ENCODE assay signal across 32 cellular contexts in the genomic region with DNA sequence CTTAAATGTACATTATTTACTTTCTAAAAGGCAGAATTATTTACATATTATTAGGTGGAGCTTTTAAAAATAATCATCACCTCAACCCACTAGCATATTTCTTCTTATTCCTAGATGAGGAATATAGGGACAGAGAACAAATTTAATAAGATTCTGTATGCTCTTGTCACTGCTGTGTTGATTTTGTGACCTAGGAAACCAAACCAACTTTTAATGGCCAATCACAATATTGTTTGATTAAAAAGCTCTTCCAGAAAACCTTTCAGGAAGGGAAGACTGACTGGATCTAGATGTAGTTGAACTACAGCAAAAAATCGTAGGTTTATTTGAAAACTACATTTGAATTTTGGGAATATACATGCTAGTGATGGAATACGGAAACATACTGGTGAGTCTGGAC.
A peak's percentile ranks its signal among the peaks of the same experiment; 100 is the strongest.
DNase-seq lines count a peak whose midpoint lies in the region; ATAC-seq, FAIRE-seq and TF ChIP-seq lines count a peak whose summit lies in the region.
"Had no signal": no experiment of that assay in that cellular context is flagged by ENCODE, and none has a peak within 500 bp of the region (broad histone marks: within the 10 kb centered on the region; RNA-seq: fewer than 3 reads in every experiment).

No MANE protein-coding gene starts in this region.

- peaks cover 42% of the 10 kb centered on the region for H3K4me1 ChIP-seq in A549
- peaks cover 14 to 69% (median 20%) of the 10 kb centered on the region in 3 donors for H3K4me1 ChIP-seq in gastroesophageal sphincter
- H3K4me1 ChIP-seq in sigmoid colon = peaks cover 0 to 78% (median 59%) of the 10 kb centered on the region in 4 donors
- H3K4me1 ChIP-seq in esophagus squamous epithelium = peaks cover 0 to 63% (median 13%) of the 10 kb centered on the region in 3 donors

- POLR2A ChIA-PET in A549 (lab: Yijun Ruan, JAX) = no interaction called here
- POLR2A ChIA-PET in naive thymus-derived CD8-positive, alpha-beta T cell (lab: Charles Lee) = interaction anchor here (1.1 kb wide), 1 partner anchor 234 kb away, joined by 6 read pairs; no protein-coding TSS in a partner anchor

- peaks cover 0 to 22% of the 10 kb centered on the region in 2 donors for H3K36me3 ChIP-seq in gastroesophageal sphincter
- H3K36me3 ChIP-seq in sigmoid colon = peaks cover 6 to 10% (median 7%) of the 10 kb centered on the region in 4 donors
- H3K36me3 ChIP-seq in esophagus squamous epithelium = peaks cover 7 to 37% (median 7%) of the 10 kb centered on the region in 3 donors

- H3K27me3 Mint-ChIP-seq in activated T-cell treated with anti-CD3 and anti-CD28 coated beads, Interleukin-2, amount 50 U/mL, for 4 hours (ENCODE audit: low read depth) = no peaks in the 10 kb centered on the region
- no peaks in the 10 kb centered on the region for H3K27me3 Mint-ChIP-seq in naive thymus-derived CD8-positive, alpha-beta T cell
- H3K27me3 Mint-ChIP-seq: activated CD4-positive, alpha-beta T cell treated with anti-CD3 and anti-CD28 coated beads for 36 hours; activated naive CD8-positive, alpha-beta T cell; natural killer cell treated with Interleukin-12 subunit alpha and Interleukin-12 subunit beta and Interleukin-15 and Interleukin-18, amount 100 ng/mL, for 72 hours had no signal

- intact Hi-C loops in sigmoid colon (cut with DNase I) (no loop called here), esophagus squamous epithelium (cut with DNase I) (loop anchor here (5.0 kb wide), 1 partner anchor 120 kb away; the partner anchor contains the start of gene MBNL2)

- H3K4me1 Mint-ChIP-seq in activated T-cell treated with anti-CD3 and anti-CD28 coated beads, Interleukin-2, amount 50 U/mL, for 4 hours (ENCODE audit: low read depth) = peaks cover 9% of the 10 kb centered on the region
- H3K4me1 Mint-ChIP-seq in naive thymus-derived CD8-positive, alpha-beta T cell = peaks cover 0 to 3% (median 0%) of the 10 kb centered on the region in 4 donors

- H3K4me3 ChIP-seq in A549 (no peak overlapping the region), gastroesophageal sphincter (no peak overlapping the region), sigmoid colon (no peak overlapping the region), esophagus squamous epithelium (no peak overlapping the region)
- H3K4me3 ChIP-seq: Peyer's patch, suprapubic skin, vagina had no signal

- peaks cover 11% of the 10 kb centered on the region for H3K36me3 Mint-ChIP-seq in activated T-cell treated with anti-CD3 and anti-CD28 coated beads, Interleukin-2, amount 50 U/mL, for 4 hours (ENCODE audit: insufficient read depth)
- H3K36me3 Mint-ChIP-seq in naive thymus-derived CD8-positive, alpha-beta T cell = peaks cover 3 to 42% (median 5%) of the 10 kb centered on the region in 3 donors

- H3K9me3 Mint-ChIP-seq in activated T-cell treated with anti-CD3 and anti-CD28 coated beads, Interleukin-2, amount 50 U/mL, for 4 hours = no peaks in the 10 kb centered on the region
- no peaks in the 10 kb centered on the region for H3K9me3 Mint-ChIP-seq in naive thymus-derived CD8-positive, alpha-beta T cell
- H3K9me3 Mint-ChIP-seq: natural killer cell treated with Interleukin-12 subunit alpha and Interleukin-12 subunit beta and Interleukin-15 and Interleukin-18, amount 100 ng/mL, for 72 hours had no signal

- CTCF ChIA-PET in A549 (lab: Yijun Ruan, JAX) = interaction anchor here (1.1 to 1.6 kb wide), 4 partner anchors 19 to 233 kb away, joined by 3 to 6 read pairs (median 4); no protein-coding TSS in a partner anchor

- peak overlapping the region; percentile 59 to 79; a peak in 5 of 6 replicates for H3K27ac ChIP-seq in A549
- peak overlapping the region; percentile 36 to 90 (median 84) for H3K27ac ChIP-seq in gastroesophageal sphincter
- H3K27ac ChIP-seq in sigmoid colon = peak overlapping the region; percentile 50 to 90 (median 84)
- peak overlapping the region in 2 of 4 donors; percentile 39 to 72 for H3K27ac ChIP-seq in esophagus squamous epithelium
- H3K27ac ChIP-seq: epithelial cell of prostate, suprapubic skin, vagina had no signal

- TF ChIP-seq CTCF in A549 (IDR thresholded peaks at IDR 0.05) (no peak), gastroesophageal sphincter (IDR thresholded peaks at IDR 0.05) (no peak), sigmoid colon (IDR thresholded peaks at IDR 0.05) (no peak), esophagus squamous epithelium (IDR thresholded peaks at IDR 0.05) (no peak), omental fat pad (IDR thresholded peaks at IDR 0.05) (no peak)

- no peak overlapping the region for H3K4me3 Mint-ChIP-seq in activated T-cell treated with anti-CD3 and anti-CD28 coated beads, Interleukin-2, amount 50 U/mL, for 4 hours
- H3K4me3 Mint-ChIP-seq in naive thymus-derived CD8-positive, alpha-beta T cell = no peak overlapping the region
- H3K4me3 Mint-ChIP-seq: activated CD4-positive, alpha-beta T cell treated with anti-CD3 and anti-CD28 coated beads for 36 hours; activated naive CD8-positive, alpha-beta T cell; natural killer cell treated with Interleukin-12 subunit alpha and Interleukin-12 subunit beta and Interleukin-15 and Interleukin-18, amount 100 ng/mL, for 72 hours had no signal

- no peak for TF ChIP-seq EP300 in A549 (IDR thresholded peaks at IDR 0.05)
- no peak for TF ChIP-seq EP300 in gastroesophageal sphincter (IDR thresholded peaks at IDR 0.05)
- TF ChIP-seq EP300 in sigmoid colon (IDR thresholded peaks at IDR 0.05) = no peak

- peak in 1 of 2 experiments; percentile 35 for DNase-seq in A549 (ENCODE audit: low read depth in 1 of 2, low spot score in 1 of 2)
- DNase-seq in NCI-H748 (lab: John Stamatoyannopoulos, UW; ENCODE audit: unreplicated experiment) = peak; percentile 39
- DNase-seq in sigmoid colon = no peak
- no peak for DNase-seq in activated T-cell treated with anti-CD3 and anti-CD28 coated beads, Interleukin-2, amount 50 U/mL, for 4 hours
- no peak for DNase-seq in naive thymus-derived CD8-positive, alpha-beta T cell
- DNase-seq in esophagus squamous epithelium (lab: John Stamatoyannopoulos, UW) = no peak
- DNase-seq in omental fat pad (ENCODE audit: low spot score) = no peak
- DNase-seq: activated CD4-positive, alpha-beta T cell treated with anti-CD3 and anti-CD28 coated beads for 36 hours; activated effector memory CD4-positive, alpha-beta T cell treated with Interleukin-2 at 50 U/mL for 16 hours; effector CD8-positive, alpha-beta T cell; glutamatergic neuron; H7; KBM-7; left ventricle myocardium superior; MM.1S; NCI-H2029; NCI-H2227 treated with DMSO at 0.1 percent for 48 hours; NCI-H526 treated with DMSO at 0.1 percent for 48 hours; occipital lobe; Peyer's patch; retina; SHP77 treated with DMSO at 0.1 percent for 48 hours; small intestine; stimulated activated naive CD4-positive, alpha-beta T cell; T-helper 9 cell had no signal

- ATAC-seq in A549 = peak in 1 of 2 experiments; percentile 21; a peak in 2 of 6 replicates
- no peak for ATAC-seq in gastroesophageal sphincter
- no peak for ATAC-seq in activated T-cell treated with anti-CD3 and anti-CD28 coated beads, Interleukin-2, amount 50 U/mL, for 4 hours
- no peak for ATAC-seq in naive thymus-derived CD8-positive, alpha-beta T cell
- no peak for ATAC-seq in omental fat pad (ENCODE audit: low FRiP score)
- ATAC-seq: activated CD4-positive, alpha-beta T cell treated with anti-CD3 and anti-CD28 coated beads for 36 hours; left ventricle myocardium superior; natural killer cell treated with Interleukin-12 subunit alpha and Interleukin-12 subunit beta and Interleukin-15 and Interleukin-18, amount 100 ng/mL, for 72 hours had no signal

- H3K4me2 ChIP-seq in A549 = peak overlapping the region; percentile 49; the same call in 2 of the 3 replicates

- no peak for TF ChIP-seq RAD21 in A549 (conservative IDR thresholded peaks at IDR 0.05 in 1 of 2, IDR thresholded peaks at IDR 0.05 in 1 of 2)

- H3K27ac Mint-ChIP-seq in naive thymus-derived CD8-positive, alpha-beta T cell = no peak overlapping the region
- H3K27ac Mint-ChIP-seq: activated CD4-positive, alpha-beta T cell treated with anti-CD3 and anti-CD28 coated beads for 36 hours; natural killer cell treated with Interleukin-12 subunit alpha and Interleukin-12 subunit beta and Interleukin-15 and Interleukin-18, amount 100 ng/mL, for 72 hours had no signal

- H3K9me3 ChIP-seq in A549 = no peaks in the 10 kb centered on the region
- no peaks in the 10 kb centered on the region for H3K9me3 ChIP-seq in gastroesophageal sphincter
- H3K9me3 ChIP-seq in sigmoid colon = no peaks in the 10 kb centered on the region
- no peaks in the 10 kb centered on the region for H3K9me3 ChIP-seq in esophagus squamous epithelium
- H3K9me3 ChIP-seq: Peyer's patch, suprapubic skin, vagina had no signal

- FAIRE-seq in A549 (lab: Jason Lieb, UNC) = no peak
- FAIRE-seq: GM12891, small intestine had no signal

- H3K27me3 ChIP-seq in gastroesophageal sphincter = no peaks in the 10 kb centered on the region
- no peaks in the 10 kb centered on the region for H3K27me3 ChIP-seq in sigmoid colon
- no peaks in the 10 kb centered on the region for H3K27me3 ChIP-seq in esophagus squamous epithelium
- H3K27me3 ChIP-seq: Peyer's patch, suprapubic skin, vagina had no signal

- TF ChIP-seq POLR2A in A549 (IDR thresholded peaks at IDR 0.05; ENCODE audit: low read length) = no peak
- no peak for TF ChIP-seq POLR2A in gastroesophageal sphincter (IDR thresholded peaks at IDR 0.05)
- no peak for TF ChIP-seq POLR2A in sigmoid colon (IDR thresholded peaks at IDR 0.05)
- TF ChIP-seq POLR2A in esophagus squamous epithelium (IDR thresholded peaks at IDR 0.05) = no peak

- WGBS in A549 (ENCODE audit: missing lambda C conversion rate) = 58% methylated on average over 2 of the region's 2 CpGs
- WGBS in gastroesophageal sphincter (ENCODE audit: low coverage in 1 of 2), 2 donors = 63% methylated on average over 2 of the region's 2 CpGs
- WGBS in sigmoid colon, 2 donors = 66 to 81% methylated on average over 2 of the region's 2 CpGs
- WGBS in esophagus squamous epithelium, 2 donors = 54 to 73% methylated on average over 2 of the region's 2 CpGs

TF ChIP-seq in A549, 52 proteins besides CTCF, POLR2A, EP300 and RAD21 (continues in another document):
- no peak for TF ChIP-seq HOXB13 (CRISPR knock-in tag; IDR thresholded peaks at IDR 0.05; ENCODE audit: low read depth)
- TF ChIP-seq PHF8 (IDR thresholded peaks at IDR 0.05; ENCODE audit: borderline replicate concordance, low read depth) = no peak
- TF ChIP-seq ELK1 (IDR thresholded peaks at IDR 0.05; ENCODE audit: low read depth, low read length) = no peak
